In genomic region chr4:63589796-63590195, GRCh38 we compare ENCODE assay signal across 19 cellular contexts.
"Had no signal": no experiment of that assay in that cellular context is flagged by ENCODE, and none has a peak within 500 bp of the region (broad histone marks: within the 10 kb centered on the region; RNA-seq: fewer than 3 reads in every experiment).

No MANE protein-coding gene starts in this region.

- DNase-seq: activated CD4-positive, alpha-beta T cell treated with anti-CD3 and anti-CD28 coated beads, Interleukin-2, amount 50 U/mL, for 1 hour; activated CD8-positive, alpha-beta memory T cell treated with anti-CD3 and anti-CD28 coated beads, Interleukin-2, amount 50 U/mL, for 4 hours; activated naive CD4-positive, alpha-beta T cell treated with anti-CD3 and anti-CD28 coated beads for 36 hours; activated T-cell treated with anti-CD3 and anti-CD28 coated beads, Interleukin-2, amount 50 U/mL, for 4 hours; body of pancreas; caudate nucleus; erythroblast; foreskin melanocyte; immature natural killer cell; naive thymus-derived CD4-positive, alpha-beta T cell; nucleus accumbens; stimulated activated CD4-positive, alpha-beta T cell treated with anti-CD3 and anti-CD28 coated beads, Interleukin-12 subunit alpha, Interleukin-12 subunit beta, amount 100 ng/mL, for 4 hours; stimulated activated CD4-positive, alpha-beta T cell treated with anti-CD3 and anti-CD28 coated beads, Interleukin-1b, Interleukin-23, amount 100 ng/mL, for 48 hours; stimulated activated CD8-positive, alpha-beta memory T cell treated with anti-CD3 and anti-CD28 coated beads, Interleukin-4, amount 100 ng/mL, for 48 hours; stimulated activated naive CD4-positive, alpha-beta T cell; T-helper 1 cell; T-helper 9 cell had no signal

- H3K4me1 ChIP-seq: body of pancreas had no signal

- H3K27ac ChIP-seq: body of pancreas had no signal

- H3K27me3 Mint-ChIP-seq: memory B cell; naive thymus-derived CD4-positive, alpha-beta T cell had no signal

- H3K4me1 Mint-ChIP-seq: immature natural killer cell; memory B cell; naive thymus-derived CD4-positive, alpha-beta T cell had no signal

- H3K27me3 ChIP-seq: body of pancreas had no signal

- H3K27ac Mint-ChIP-seq: activated naive CD4-positive, alpha-beta T cell treated with anti-CD3 and anti-CD28 coated beads for 36 hours; immature natural killer cell; memory B cell; naive thymus-derived CD4-positive, alpha-beta T cell had no signal

- H3K36me3 Mint-ChIP-seq: memory B cell; naive thymus-derived CD4-positive, alpha-beta T cell had no signal

- ATAC-seq: activated CD4-positive, CD25-positive, alpha-beta regulatory T cell treated with anti-CD3 and anti-CD28 coated beads, Interleukin-2, amount 50 U/mL, for 24 hours; activated T-cell treated with anti-CD3 and anti-CD28 coated beads, Interleukin-2, amount 50 U/mL, for 4 hours; body of pancreas; naive thymus-derived CD4-positive, alpha-beta T cell had no signal

- H3K9me3 ChIP-seq: body of pancreas had no signal

- H3K4me3 Mint-ChIP-seq: activated naive CD4-positive, alpha-beta T cell treated with anti-CD3 and anti-CD28 coated beads for 36 hours; activated T-cell treated with anti-CD3 and anti-CD28 coated beads, Interleukin-2, amount 50 U/mL, for 4 hours; immature natural killer cell; memory B cell; naive thymus-derived CD4-positive, alpha-beta T cell had no signal

- H3K4me3 ChIP-seq: body of pancreas had no signal
